21 cellular contexts compared by ENCODE assay signal in the genomic region with DNA sequence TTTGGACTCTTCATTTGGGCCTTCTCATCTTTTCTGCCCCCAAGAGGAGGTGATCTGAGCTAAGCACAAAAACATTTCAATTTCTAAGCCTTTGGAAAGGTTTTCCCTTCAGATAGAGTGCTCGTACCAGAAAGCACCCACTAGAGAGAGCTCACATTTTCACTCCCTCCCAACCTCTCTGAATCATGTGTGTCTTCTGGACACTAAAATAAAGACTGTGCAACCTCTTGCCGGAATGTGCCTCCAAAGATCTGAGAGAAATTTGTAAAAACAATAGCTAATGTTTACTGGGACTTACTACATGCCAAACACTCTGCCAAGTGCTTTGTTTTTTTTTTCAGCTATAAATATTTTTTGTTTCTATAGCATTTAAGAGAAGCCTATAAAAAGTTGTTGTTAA.
A peak's percentile ranks its signal among the peaks of the same experiment; 100 is the strongest.
DNase-seq lines count a peak whose midpoint lies in the region; ATAC-seq and TF ChIP-seq lines count a peak whose summit lies in the region.
"Had no signal": no experiment of that assay in that cellular context is flagged by ENCODE, and none has a peak within 500 bp of the region (broad histone marks: within the 10 kb centered on the region; RNA-seq: fewer than 3 reads in every experiment).

No MANE protein-coding gene starts in this region.

- peak overlapping the region; percentile 19; the same call in 1 of the 2 replicates for H2AFZ ChIP-seq in GM23338

- no peak overlapping the region for H3K27ac ChIP-seq in GM23338 (ENCODE audit: low read depth)
- H3K27ac ChIP-seq: Peyer's patch had no signal

- H4K20me1 ChIP-seq in GM23338 (replicated peaks; ENCODE audit: insufficient read depth): no peaks in the 10 kb centered on the region

- H3K9me3 Mint-ChIP-seq in GM23338 (no peaks in the 10 kb centered on the region), osteocyte (ENCODE audit: unreplicated experiment) (no peaks in the 10 kb centered on the region)
- H3K9me3 Mint-ChIP-seq in naive thymus-derived CD8-positive, alpha-beta T cell: no peaks in the 10 kb centered on the region
- H3K9me3 Mint-ChIP-seq in natural killer cell treated with Interleukin-12 subunit alpha and Interleukin-12 subunit beta and Interleukin-15 and Interleukin-18, amount 100 ng/mL, for 72 hours: no peaks in the 10 kb centered on the region

- H3K4me1 Mint-ChIP-seq in GM23338 (no peaks in the 10 kb centered on the region), osteocyte (ENCODE audit: unreplicated experiment) (peaks cover 72% of the 10 kb centered on the region)
- no peaks in the 10 kb centered on the region for H3K4me1 Mint-ChIP-seq in naive thymus-derived CD8-positive, alpha-beta T cell
- H3K4me1 Mint-ChIP-seq in natural killer cell treated with Interleukin-12 subunit alpha and Interleukin-12 subunit beta and Interleukin-15 and Interleukin-18, amount 100 ng/mL, for 72 hours (ENCODE audit: low read depth in 2 of 2): no peaks in the 10 kb centered on the region

- DNase-seq in GM23338 (ENCODE audit: low spot score): no peak
- DNase-seq in choroid plexus epithelial cell (ENCODE audit: low read depth): peak; percentile 64
- DNase-seq in fibroblast of the aortic adventitia (ENCODE audit: low read depth): peak; percentile 61
- no peak for DNase-seq in osteocyte (ENCODE audit: extremely low spot score, unreplicated experiment)
- DNase-seq in naive thymus-derived CD8-positive, alpha-beta T cell: no peak
- DNase-seq in NCI-H510A treated with DMSO at 0.1 percent for 48 hours (lab: John Stamatoyannopoulos, UW): no peak
- DNase-seq in natural killer cell treated with Interleukin-12 subunit alpha and Interleukin-12 subunit beta and Interleukin-15 and Interleukin-18, amount 100 ng/mL, for 72 hours (ENCODE audit: low spot score): no peak
- DNase-seq: BE2C, DMS53, EL, GF-D8, Kasumi-1, MG63, NCI-H1417 treated with DMSO at 0.1 percent for 48 hours, NCI-H187 treated with DMSO at 0.1 percent for 48 hours, NCI-H2107, NCI-H226, NCI-H524 treated with DMSO at 0.1 percent for 48 hours, NCI-H82, Peyer's patch had no signal

- no peak overlapping the region for H3K27ac Mint-ChIP-seq in GM23338
- H3K27ac Mint-ChIP-seq in osteocyte (ENCODE audit: unreplicated experiment): peak overlapping the region; percentile 80
- no peak overlapping the region for H3K27ac Mint-ChIP-seq in naive thymus-derived CD8-positive, alpha-beta T cell
- H3K27ac Mint-ChIP-seq in natural killer cell treated with Interleukin-12 subunit alpha and Interleukin-12 subunit beta and Interleukin-15 and Interleukin-18, amount 100 ng/mL, for 72 hours: no peak overlapping the region

- no peak overlapping the region for H3K4me2 ChIP-seq in GM23338

- no peaks in the 10 kb centered on the region for H3K9me2 ChIP-seq in GM23338 (ENCODE audit: insufficient read depth)

- POLR2A ChIA-PET in naive thymus-derived CD8-positive, alpha-beta T cell (lab: Charles Lee): no interaction called here

- H3F3A ChIP-seq in GM23338 (replicated peaks; ENCODE audit: low read depth): no peaks in the 10 kb centered on the region

- no peaks in the 10 kb centered on the region for H3K27me3 Mint-ChIP-seq in GM23338 (ENCODE audit: insufficient read depth, low read depth, poor library complexity)
- no peaks in the 10 kb centered on the region for H3K27me3 Mint-ChIP-seq in osteocyte (ENCODE audit: unreplicated experiment)
- H3K27me3 Mint-ChIP-seq in naive thymus-derived CD8-positive, alpha-beta T cell: peaks cover 8 to 50% (median 10%) of the 10 kb centered on the region in 5 donors
- peaks cover 6 to 16% of the 10 kb centered on the region in 2 donors for H3K27me3 Mint-ChIP-seq in natural killer cell treated with Interleukin-12 subunit alpha and Interleukin-12 subunit beta and Interleukin-15 and Interleukin-18, amount 100 ng/mL, for 72 hours

- H3K4me3 Mint-ChIP-seq in GM23338 (no peak overlapping the region), osteocyte (ENCODE audit: unreplicated experiment) (no peak overlapping the region)
- no peak overlapping the region for H3K4me3 Mint-ChIP-seq in naive thymus-derived CD8-positive, alpha-beta T cell
- H3K4me3 Mint-ChIP-seq in natural killer cell treated with Interleukin-12 subunit alpha and Interleukin-12 subunit beta and Interleukin-15 and Interleukin-18, amount 100 ng/mL, for 72 hours: no peak overlapping the region

- H3K79me2 ChIP-seq in GM23338 (replicated peaks; ENCODE audit: insufficient read depth): no peaks in the 10 kb centered on the region

- H3K4me1 ChIP-seq in GM23338 (ENCODE audit: insufficient read depth): peaks cover 6% of the 10 kb centered on the region; the same call in 1 of the 2 replicates
- H3K4me1 ChIP-seq: Peyer's patch had no signal

- H3K4me3 ChIP-seq in GM23338: no peak overlapping the region
- H3K4me3 ChIP-seq in choroid plexus epithelial cell (ENCODE audit: low read depth, low read length): no peak overlapping the region
- H3K4me3 ChIP-seq in fibroblast of the aortic adventitia (ENCODE audit: low read depth, low read length): no peak overlapping the region
- H3K4me3 ChIP-seq: MG63, Peyer's patch had no signal

- H3K36me3 Mint-ChIP-seq in GM23338 (ENCODE audit: low read depth) (no peaks in the 10 kb centered on the region), osteocyte (ENCODE audit: unreplicated experiment) (no peaks in the 10 kb centered on the region)
- H3K36me3 Mint-ChIP-seq in naive thymus-derived CD8-positive, alpha-beta T cell: no peaks in the 10 kb centered on the region
- H3K36me3 Mint-ChIP-seq in natural killer cell treated with Interleukin-12 subunit alpha and Interleukin-12 subunit beta and Interleukin-15 and Interleukin-18, amount 100 ng/mL, for 72 hours: no peaks in the 10 kb centered on the region

- no peaks in the 10 kb centered on the region for H3K36me3 ChIP-seq in GM23338 (ENCODE audit: insufficient read depth)
- H3K36me3 ChIP-seq: BE2C, MG63, Peyer's patch had no signal

- TF ChIP-seq CTCF in GM23338 (conservative IDR thresholded peaks at IDR 0.05; ENCODE audit: low read depth in 2 of 2): no peak
- TF ChIP-seq CTCF in choroid plexus epithelial cell (conservative IDR thresholded peaks at IDR 0.05; ENCODE audit: low read depth, low read length): peak; percentile 25
- TF ChIP-seq CTCF in fibroblast of the aortic adventitia (IDR thresholded peaks at IDR 0.05; ENCODE audit: insufficient read depth, low read length): no peak
- no peak for TF ChIP-seq CTCF in osteocyte (IDR thresholded peaks at IDR 0.05)

- no peaks in the 10 kb centered on the region for H3K27me3 ChIP-seq in GM23338 (ENCODE audit: insufficient read depth)
- H3K27me3 ChIP-seq: BE2C, MG63, Peyer's patch had no signal

- ATAC-seq in GM23338: no peak
- no peak for ATAC-seq in naive thymus-derived CD8-positive, alpha-beta T cell
- ATAC-seq in GM21717 (IDR thresholded peaks at IDR 0.05; ENCODE audit: unreplicated experiment): no peak
- no peak for ATAC-seq in natural killer cell treated with Interleukin-12 subunit alpha and Interleukin-12 subunit beta and Interleukin-15 and Interleukin-18, amount 100 ng/mL, for 72 hours

TF ChIP-seq in GM23338, 12 proteins besides CTCF, POLR2A, EP300 and RAD21 (continues in another document):
- TF ChIP-seq ZNF331 (CRISPR knock-in tag; IDR thresholded peaks at IDR 0.05; ENCODE audit: low read depth): no peak

Comparison
In these comparisons a context has a peak if more than half of its experiments do, and no peak if none do; other contexts are left out.
1. DNase-seq: peak in choroid plexus epithelial cell (single experiment) and fibroblast of the aortic adventitia (single experiment); none in GM23338 (single experiment), osteocyte (single experiment), naive thymus-derived CD8-positive, alpha-beta T cell (0 of 10), NCI-H510A treated with DMSO at 0.1 percent for 48 hours (single experiment) and natural killer cell treated with Interleukin-12 subunit alpha and Interleukin-12 subunit beta and Interleukin-15 and Interleukin-18, amount 100 ng/mL, for 72 hours (single experiment).